11 cellular contexts compared by ENCODE assay signal in genomic region chrX:12548746-12549145, GRCh38.
DNase-seq lines count a peak whose midpoint lies in the region; TF ChIP-seq lines count a peak whose summit lies in the region.
"Had no signal": no experiment of that assay in that cellular context is flagged by ENCODE, and none has a peak within 500 bp of the region (broad histone marks: within the 10 kb centered on the region; RNA-seq: fewer than 3 reads in every experiment).

No MANE protein-coding gene starts in this region.

- no peak overlapping the region for H3K4me3 ChIP-seq in AG10803 (ENCODE audit: low read length)
- H3K4me3 ChIP-seq in fibroblast of the aortic adventitia (ENCODE audit: low read depth, low read length) = no peak overlapping the region
- H3K4me3 ChIP-seq: vagina had no signal

- TF ChIP-seq CTCF in AG10803 (conservative IDR thresholded peaks at IDR 0.05; ENCODE audit: low read length) (no peak), fibroblast of the aortic adventitia (IDR thresholded peaks at IDR 0.05; ENCODE audit: insufficient read depth, low read length) (no peak)

- DNase-seq in AG10803 (ENCODE audit: low read depth) (peak; percentile 6), H4 (ENCODE audit: low spot score) (peak; percentile 23), RPMI7951 (ENCODE audit: low read depth) (peak; percentile 35), fibroblast of the aortic adventitia (ENCODE audit: low read depth) (peak; percentile 28), NCI-H1436 (lab: John Stamatoyannopoulos, UW) (no peak), NCI-H345 treated with DMSO at 0.1 percent for 48 hours (lab: John Stamatoyannopoulos, UW; ENCODE audit: unreplicated experiment) (no peak), cortex of kidney (lab: John Stamatoyannopoulos, UW) (no peak)
- no peak for DNase-seq in activated CD8-positive, alpha-beta memory T cell treated with anti-CD3 and anti-CD28 coated beads, Interleukin-2, amount 50 U/mL, for 48 hours
- DNase-seq: DMS79 treated with DMSO at 0.1 percent for 48 hours, NCI-H1417 treated with DMSO at 0.1 percent for 48 hours had no signal

Comparison
In these comparisons a context has a peak if more than half of its experiments do, and no peak if none do; other contexts are left out.
1. DNase-seq: peak in AG10803 (single experiment), H4 (single experiment), RPMI7951 (single experiment) and fibroblast of the aortic adventitia (single experiment); none in NCI-H1436 (single experiment), activated CD8-positive, alpha-beta memory T cell treated with anti-CD3 and anti-CD28 coated beads, Interleukin-2, amount 50 U/mL, for 48 hours (single experiment), NCI-H345 treated with DMSO at 0.1 percent for 48 hours (single experiment) and cortex of kidney (single experiment).